11 cellular contexts compared by ENCODE assay signal in the genomic region with DNA sequence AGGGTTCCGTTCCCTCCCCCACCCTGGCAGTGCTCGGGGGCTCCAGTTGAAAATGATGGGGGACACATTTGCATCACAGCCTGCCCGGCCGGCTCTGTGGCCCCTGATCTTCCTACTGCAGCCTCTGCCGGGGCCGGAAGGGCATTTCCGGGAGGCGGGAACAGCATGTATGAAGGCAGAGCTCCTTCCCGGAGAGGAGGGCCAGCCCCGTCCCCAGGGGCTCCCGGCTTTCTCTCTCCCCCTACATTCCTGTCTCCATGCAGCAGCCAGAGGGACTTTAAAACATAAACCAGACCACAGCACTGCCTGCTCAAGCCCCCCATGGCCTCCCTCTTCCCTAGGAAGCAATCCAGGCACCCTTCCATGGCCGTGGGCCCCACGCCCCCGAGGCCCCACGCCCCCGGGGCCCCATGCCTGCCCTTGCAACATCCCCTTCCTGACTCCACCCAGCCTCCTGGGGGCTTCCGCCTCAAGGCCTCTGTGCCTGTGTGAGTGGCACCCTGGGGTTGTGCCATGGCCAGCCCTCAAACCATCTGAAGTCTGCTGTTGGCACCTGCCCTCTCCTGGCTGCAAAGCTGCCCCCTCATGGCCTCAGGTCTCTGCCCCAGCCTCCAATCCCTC.
DNase-seq lines count a peak whose midpoint lies in the region; ATAC-seq, FAIRE-seq and TF ChIP-seq lines count a peak whose summit lies in the region.
"Had no signal": no experiment of that assay in that cellular context is flagged by ENCODE, and none has a peak within 500 bp of the region (broad histone marks: within the 10 kb centered on the region; RNA-seq: fewer than 3 reads in every experiment).

No MANE protein-coding gene starts in this region.

- peak overlapping the region; percentile 51 for H3K27ac Mint-ChIP-seq in activated CD4-positive, alpha-beta T cell treated with anti-CD3 and anti-CD28 coated beads, Interleukin-2, amount 10 ng/mL, durations not matched to agents 7 days and 5 days

- peak overlapping the region; percentile 50; the same call in 1 of the 2 replicates for H2BK12ac ChIP-seq in H1 (ENCODE audit: low read depth, low read length)

- H3K4me1 ChIP-seq in H1 (replicated peaks in 1 of 4; ENCODE audit: control insufficient read depth in 3 of 4, insufficient read depth in 4 of 4, low read length in 3 of 4) = peaks cover 0 to 12% (median 5%) of the 10 kb centered on the region in 4 experiments; a peak in 5 of 7 replicates
- peaks cover 3% of the 10 kb centered on the region for H3K4me1 ChIP-seq in mucosa of descending colon (ENCODE audit: low read depth)
- peaks cover 30% of the 10 kb centered on the region for H3K4me1 ChIP-seq in upper lobe of right lung

- 0 out of 4 replicates have a peak overlapping the region, but pooled peaks of 1 of the 2 experiments have one; percentile 16 for H3K4me2 ChIP-seq in H1 (ENCODE audit: insufficient read depth in 1 of 2, low read depth in 2 of 2, low read length in 2 of 2)
- H3K4me2 ChIP-seq: A549 had no signal

- no peak overlapping the region for H3K18ac ChIP-seq in H1 (ENCODE audit: extremely low read depth, low read length)

- peaks cover 10% of the 10 kb centered on the region for H3K9me3 Mint-ChIP-seq in activated CD4-positive, alpha-beta T cell treated with anti-CD3 and anti-CD28 coated beads, Interleukin-2, amount 10 ng/mL, durations not matched to agents 7 days and 5 days

- H3K36me3 ChIP-seq in H1 (ENCODE audit: control insufficient read depth in 2 of 4, insufficient read depth in 4 of 4, low read length in 3 of 4) = no peaks in the 10 kb centered on the region
- H3K36me3 ChIP-seq in mucosa of descending colon (ENCODE audit: low read depth) = no peaks in the 10 kb centered on the region
- no peaks in the 10 kb centered on the region for H3K36me3 ChIP-seq in upper lobe of right lung

- TF ChIP-seq RAD21 in H1 (IDR thresholded peaks at IDR 0.05 in 1 of 2, conservative IDR thresholded peaks at IDR 0.05 in 1 of 2; ENCODE audit: low read depth in 2 of 2, low read length in 2 of 2) = no peak

- ATAC-seq in mucosa of descending colon = peak; percentile 16
- peak; percentile 54 for ATAC-seq in upper lobe of right lung
- ATAC-seq: A549 had no signal

- peaks cover 3% of the 10 kb centered on the region for H3K36me3 Mint-ChIP-seq in activated CD4-positive, alpha-beta T cell treated with anti-CD3 and anti-CD28 coated beads, Interleukin-2, amount 10 ng/mL, durations not matched to agents 7 days and 5 days (ENCODE audit: low read depth)

- peaks cover 6 to 10% of the 10 kb centered on the region in 2 experiments; a peak in 3 of 4 replicates for H3K9me3 ChIP-seq in H1 (ENCODE audit: insufficient read depth in 2 of 2, low read depth in 1 of 2, low read length in 1 of 2)
- peaks cover 9% of the 10 kb centered on the region for H3K9me3 ChIP-seq in mucosa of descending colon
- no peaks in the 10 kb centered on the region for H3K9me3 ChIP-seq in upper lobe of right lung

- H2BK20ac ChIP-seq in H1 (ENCODE audit: low read length) = no peak overlapping the region

- no peak overlapping the region for H4K8ac ChIP-seq in H1 (ENCODE audit: extremely low read depth, insufficient read depth, low read length)

- H3K4me1 Mint-ChIP-seq in activated CD4-positive, alpha-beta T cell treated with anti-CD3 and anti-CD28 coated beads, Interleukin-2, amount 10 ng/mL, durations not matched to agents 7 days and 5 days = peaks cover 27% of the 10 kb centered on the region

- H2AFZ ChIP-seq in H1 (ENCODE audit: low read length) = no peak overlapping the region

- TF ChIP-seq EP300 in H1 (IDR thresholded peaks at IDR 0.05; ENCODE audit: borderline replicate concordance in 1 of 2, low read depth in 2 of 2, low read length in 2 of 2) = no peak

- no peak overlapping the region for H3K4me3 ChIP-seq in H1 (ENCODE audit: extremely low read depth in 1 of 4, insufficient read depth in 2 of 4, low read depth in 3 of 4, low read length in 4 of 4)
- no peak overlapping the region for H3K4me3 ChIP-seq in mucosa of descending colon
- peak overlapping the region; percentile 15 for H3K4me3 ChIP-seq in upper lobe of right lung
- H3K4me3 ChIP-seq: A549 had no signal

- TF ChIP-seq CTCF in H1 (IDR thresholded peaks at IDR 0.05; ENCODE audit: control extremely low read depth in 1 of 3, insufficient read depth in 1 of 3, low read depth in 1 of 3, low read length in 3 of 3) (no peak), mucosa of descending colon (IDR thresholded peaks at IDR 0.05) (no peak), upper lobe of right lung (IDR thresholded peaks at IDR 0.05) (no peak)

- no peaks in the 10 kb centered on the region for H3K27me3 Mint-ChIP-seq in activated CD4-positive, alpha-beta T cell treated with anti-CD3 and anti-CD28 coated beads, Interleukin-2, amount 10 ng/mL, durations not matched to agents 7 days and 5 days

- H3K27ac ChIP-seq in H1 (ENCODE audit: low read depth, low read length) (no peak overlapping the region), upper lobe of right lung (peak overlapping the region; percentile 32)
- H3K27ac ChIP-seq: A549 had no signal

- no peak overlapping the region for H2BK120ac ChIP-seq in H1 (replicated peaks; ENCODE audit: low read depth, low read length)

- H2BK15ac ChIP-seq in H1 (ENCODE audit: low read length) = no peak overlapping the region

- no peaks in the 10 kb centered on the region for H3K79me1 ChIP-seq in H1 (ENCODE audit: low read depth, low read length)

- H3K56ac ChIP-seq in H1 (replicated peaks; ENCODE audit: insufficient read length, low read depth, low read length) = no peak overlapping the region

- no peak overlapping the region for H2AK5ac ChIP-seq in H1 (ENCODE audit: low read depth, low read length)

- no peaks in the 10 kb centered on the region for H3K79me2 ChIP-seq in H1 (ENCODE audit: control insufficient read depth in 1 of 2, insufficient read depth in 2 of 2, low read length in 2 of 2)

- peaks cover 14% of the 10 kb centered on the region; the same call in 1 of the 2 replicates for H3K23me2 ChIP-seq in H1 (ENCODE audit: low read depth, low read length)

- no peak overlapping the region for H4K91ac ChIP-seq in H1 (replicated peaks; ENCODE audit: insufficient read length, low read length)

- intact Hi-C loops in mucosa of descending colon (cut with DNase I, micrococcal nuclease) (no loop called here), upper lobe of right lung (cut with DNase I) (no loop called here)

- H2BK5ac ChIP-seq in H1 (ENCODE audit: low read depth, low read length) = peak overlapping the region; percentile 52; the same call in 1 of the 2 replicates

- peaks cover 0 to 2% of the 10 kb centered on the region in 2 experiments for H4K20me1 ChIP-seq in H1 (replicated peaks in 1 of 2; ENCODE audit: control insufficient read depth in 1 of 2, insufficient read depth in 2 of 2, low read length in 2 of 2)

- POLR2A ChIA-PET in activated CD4-positive, alpha-beta T cell treated with anti-CD3 and anti-CD28 coated beads, Interleukin-2, amount 10 ng/mL, durations not matched to agents 7 days and 5 days (lab: Charles Lee) = no interaction called here
- POLR2A ChIA-PET in H1 (lab: Charles Lee; ENCODE audit: partially characterized antibody) = no interaction called here

- no peak overlapping the region for H3K9ac ChIP-seq in H1 (replicated peaks in 1 of 4; ENCODE audit: extremely low read depth in 1 of 4, low read depth in 3 of 4, low read length in 3 of 4)

- H3K27me3 ChIP-seq in H1 (replicated peaks in 1 of 4; ENCODE audit: control insufficient read depth in 3 of 4, extremely low read depth in 1 of 4, insufficient read depth in 3 of 4, low read length in 3 of 4) (peaks cover 0 to 36% (median 15%) of the 10 kb centered on the region in 4 experiments; a peak in 6 of 7 replicates), upper lobe of right lung (no peaks in the 10 kb centered on the region)

- H4K5ac ChIP-seq in H1 (ENCODE audit: insufficient read length, low read depth, low read length) = no peak overlapping the region

- CTCF ChIA-PET in activated CD4-positive, alpha-beta T cell treated with anti-CD3 and anti-CD28 coated beads, Interleukin-2, amount 10 ng/mL, durations not matched to agents 7 days and 5 days (lab: Charles Lee) = no interaction called here
- CTCF ChIA-PET in H1 (lab: Charles Lee; ENCODE audit: partially characterized antibody) = interaction anchor here (0.7 kb wide), 1 partner anchor 279 kb away, joined by 3 read pairs; no protein-coding TSS in a partner anchor

- no peak overlapping the region for H3K4me3 Mint-ChIP-seq in activated CD4-positive, alpha-beta T cell treated with anti-CD3 and anti-CD28 coated beads, Interleukin-2, amount 10 ng/mL, durations not matched to agents 7 days and 5 days

- no peak overlapping the region for H3K14ac ChIP-seq in H1 (ENCODE audit: insufficient read length)

- no peak for DNase-seq in activated CD4-positive, alpha-beta T cell treated with anti-CD3 and anti-CD28 coated beads, Interleukin-2, amount 10 ng/mL, durations not matched to agents 7 days and 5 days
- DNase-seq in activated CD4-positive, alpha-beta T cell treated with anti-CD3 and anti-CD28 coated beads, Interleukin-2, amount 50 U/mL, for 48 hours = no peak
- no peak for DNase-seq in H1 (ENCODE audit: low read depth in 1 of 2, low spot score in 2 of 2)
- peak in 1 of 3 donors; percentile 58 for DNase-seq in mucosa of descending colon
- peak; percentile 67 for DNase-seq in upper lobe of right lung
- DNase-seq in NCI-H526 (lab: John Stamatoyannopoulos, UW) = no peak
- DNase-seq in NCI-H226 = no peak
- no peak for DNase-seq in stimulated activated CD4-positive, alpha-beta T cell treated with anti-CD3 and anti-CD28 coated beads, Interleukin-12 subunit alpha, Interleukin-12 subunit beta, amount 100 ng/mL, for 4 hours
- DNase-seq: NCI-H1092 had no signal

- H3K23ac ChIP-seq in H1 (ENCODE audit: insufficient read length) = no peak overlapping the region

- no peak for TF ChIP-seq POLR2A in H1 (IDR thresholded peaks at IDR 0.05; ENCODE audit: control extremely low read depth in 1 of 2, low read depth in 2 of 2, low read length in 2 of 2)

- no peak overlapping the region for H3K4ac ChIP-seq in H1 (replicated peaks; ENCODE audit: insufficient read length, low read depth, low read length)

- 72% methylated on average over 14 of the region's 17 CpGs; no CpG with 5 or more reads in 1 of the 2 experiments for WGBS in H1 (ENCODE audit: extremely low coverage in 1 of 2, insufficient coverage in 1 of 2, insufficient read length in 1 of 2, insufficient replicate concordance in 2 of 2, low coverage in 1 of 2, low lambda C conversion rate in 2 of 2, missing lambda C conversion rate in 1 of 2), 2 experiments

- no peak for FAIRE-seq in H1 (lab: Jason Lieb, UNC)
- FAIRE-seq: A549, islet of Langerhans had no signal

TF ChIP-seq in H1, 55 proteins besides CTCF, POLR2A, EP300 and RAD21 (continues in another document):
- TF ChIP-seq TCF12 (IDR thresholded peaks at IDR 0.05; ENCODE audit: low read depth, low read length) = no peak
- no peak for TF ChIP-seq CTBP2 (IDR thresholded peaks at IDR 0.05; ENCODE audit: borderline replicate concordance, insufficient read depth, insufficient read length, low read length)
- TF ChIP-seq TEAD4 (IDR thresholded peaks at IDR 0.05; ENCODE audit: low read depth, low read length) = peak; percentile 42; the same call in 1 of the 2 replicates
- no peak for TF ChIP-seq BRCA1 (IDR thresholded peaks at IDR 0.05; ENCODE audit: low read depth, low read length)
